ENCODE assay signal across 1 cellular context in the genomic region with DNA sequence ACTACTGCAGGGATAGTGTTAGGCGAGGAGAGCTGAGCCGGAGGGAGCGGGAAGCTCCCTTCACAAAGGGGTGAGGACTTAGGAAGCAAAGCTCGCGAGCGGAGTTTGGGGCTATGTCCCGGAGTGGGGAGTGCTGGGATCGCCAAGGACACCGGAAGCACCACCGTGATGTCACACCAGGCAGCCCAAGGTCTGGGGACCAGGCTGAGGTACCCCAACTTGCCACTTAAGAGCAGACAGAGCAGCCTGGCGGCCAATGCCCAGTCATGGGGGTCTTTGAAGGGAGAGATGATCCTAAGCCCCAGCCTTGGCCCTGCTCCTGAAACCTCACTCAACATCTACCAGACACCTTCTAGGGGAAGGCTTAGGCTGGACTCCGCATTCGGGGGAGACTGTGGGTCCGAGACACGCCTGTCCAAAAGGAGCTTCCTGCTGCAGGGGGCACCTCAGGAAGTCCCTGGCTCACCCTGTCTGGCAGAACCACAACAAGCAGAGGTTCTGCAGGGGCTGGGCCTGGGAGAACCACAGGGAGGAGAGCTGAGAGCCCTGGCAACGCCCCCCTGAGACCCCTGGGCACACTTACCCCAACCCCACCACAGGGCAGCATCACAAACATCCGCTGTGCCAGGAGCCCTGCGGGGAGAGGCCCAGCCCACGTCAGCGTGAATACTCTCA.
TF ChIP-seq lines count a peak whose summit lies in the region.

No MANE protein-coding gene starts in this region.

TF ChIP-seq in K562, 482 proteins besides CTCF, POLR2A, EP300 and RAD21:
- TF ChIP-seq HNRNPL (IDR thresholded peaks at IDR 0.05; ENCODE audit: low read depth, low read length) (no peak), ZBED1 (IDR thresholded peaks at IDR 0.05) (no peak), RBFOX2 (IDR thresholded peaks at IDR 0.05; ENCODE audit: low read depth, low read length) (0 out of 2 replicates have a peak, but pooled peaks have one; percentile 3), CBX8 (IDR thresholded peaks at IDR 0.05; ENCODE audit: borderline replicate concordance, extremely low read depth, low read depth, low read length, poor library complexity, severe bottlenecking) (no peak), POLR2G (IDR thresholded peaks at IDR 0.05; ENCODE audit: low read depth, low read length) (peak; percentile 38; the same call in 1 of the 2 replicates), KDM5B (IDR thresholded peaks at IDR 0.05; ENCODE audit: insufficient replicate concordance, low read depth, low read length) (no peak), RBM22 (IDR thresholded peaks at IDR 0.05; ENCODE audit: low read depth, low read length, poor library complexity, severe bottlenecking) (peak; percentile 24)
- TF ChIP-seq, protein P1, sequence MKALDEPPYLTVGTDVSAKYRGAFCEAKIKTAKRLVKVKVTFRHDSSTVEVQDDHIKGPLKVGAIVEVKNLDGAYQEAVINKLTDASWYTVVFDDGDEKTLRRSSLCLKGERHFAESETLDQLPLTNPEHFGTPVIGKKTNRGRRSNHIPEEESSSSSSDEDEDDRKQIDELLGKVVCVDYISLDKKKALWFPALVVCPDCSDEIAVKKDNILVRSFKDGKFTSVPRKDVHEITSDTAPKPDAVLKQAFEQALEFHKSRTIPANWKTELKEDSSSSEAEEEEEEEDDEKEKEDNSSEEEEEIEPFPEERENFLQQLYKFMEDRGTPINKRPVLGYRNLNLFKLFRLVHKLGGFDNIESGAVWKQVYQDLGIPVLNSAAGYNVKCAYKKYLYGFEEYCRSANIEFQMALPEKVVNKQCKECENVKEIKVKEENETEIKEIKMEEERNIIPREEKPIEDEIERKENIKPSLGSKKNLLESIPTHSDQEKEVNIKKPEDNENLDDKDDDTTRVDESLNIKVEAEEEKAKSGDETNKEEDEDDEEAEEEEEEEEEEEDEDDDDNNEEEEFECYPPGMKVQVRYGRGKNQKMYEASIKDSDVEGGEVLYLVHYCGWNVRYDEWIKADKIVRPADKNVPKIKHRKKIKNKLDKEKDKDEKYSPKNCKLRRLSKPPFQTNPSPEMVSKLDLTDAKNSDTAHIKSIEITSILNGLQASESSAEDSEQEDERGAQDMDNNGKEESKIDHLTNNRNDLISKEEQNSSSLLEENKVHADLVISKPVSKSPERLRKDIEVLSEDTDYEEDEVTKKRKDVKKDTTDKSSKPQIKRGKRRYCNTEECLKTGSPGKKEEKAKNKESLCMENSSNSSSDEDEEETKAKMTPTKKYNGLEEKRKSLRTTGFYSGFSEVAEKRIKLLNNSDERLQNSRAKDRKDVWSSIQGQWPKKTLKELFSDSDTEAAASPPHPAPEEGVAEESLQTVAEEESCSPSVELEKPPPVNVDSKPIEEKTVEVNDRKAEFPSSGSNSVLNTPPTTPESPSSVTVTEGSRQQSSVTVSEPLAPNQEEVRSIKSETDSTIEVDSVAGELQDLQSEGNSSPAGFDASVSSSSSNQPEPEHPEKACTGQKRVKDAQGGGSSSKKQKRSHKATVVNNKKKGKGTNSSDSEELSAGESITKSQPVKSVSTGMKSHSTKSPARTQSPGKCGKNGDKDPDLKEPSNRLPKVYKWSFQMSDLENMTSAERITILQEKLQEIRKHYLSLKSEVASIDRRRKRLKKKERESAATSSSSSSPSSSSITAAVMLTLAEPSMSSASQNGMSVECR (CRISPR knock-in tag; IDR thresholded peaks at IDR 0.05) = no peak
- TF ChIP-seq, protein P2, sequence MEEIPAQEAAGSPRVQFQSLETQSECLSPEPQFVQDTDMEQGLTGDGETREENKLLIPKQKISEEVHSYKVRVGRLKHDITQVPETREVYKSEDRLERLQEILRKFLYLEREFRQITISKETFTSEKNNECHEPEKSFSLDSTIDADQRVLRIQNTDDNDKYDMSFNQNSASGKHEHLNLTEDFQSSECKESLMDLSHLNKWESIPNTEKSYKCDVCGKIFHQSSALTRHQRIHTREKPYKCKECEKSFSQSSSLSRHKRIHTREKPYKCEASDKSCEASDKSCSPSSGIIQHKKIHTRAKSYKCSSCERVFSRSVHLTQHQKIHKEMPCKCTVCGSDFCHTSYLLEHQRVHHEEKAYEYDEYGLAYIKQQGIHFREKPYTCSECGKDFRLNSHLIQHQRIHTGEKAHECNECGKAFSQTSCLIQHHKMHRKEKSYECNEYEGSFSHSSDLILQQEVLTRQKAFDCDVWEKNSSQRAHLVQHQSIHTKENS (CRISPR knock-in tag; IDR thresholded peaks at IDR 0.05) = no peak
